ENCODE assay signal across 27 cellular contexts in genomic region chr5:43798740-43799139, GRCh38.
"Had no signal": no experiment of that assay in that cellular context is flagged by ENCODE, and none has a peak within 500 bp of the region (broad histone marks: within the 10 kb centered on the region; RNA-seq: fewer than 3 reads in every experiment).

No MANE protein-coding gene starts in this region.

- H3K4me3 ChIP-seq: stomach, suprapubic skin, testis, thoracic aorta, thyroid gland, tibial artery, tibial nerve, transverse colon, upper lobe of left lung, upper lobe of right lung, uterus, vagina had no signal

- H3K4me1 ChIP-seq: suprapubic skin, testis, thyroid gland, tibial artery, tibial nerve, transverse colon, upper lobe of left lung, upper lobe of right lung, uterus, vagina had no signal

- ATAC-seq: stimulated activated effector memory CD8-positive, alpha-beta T cell treated with anti-CD3 and anti-CD28 coated beads, Interleukin-12 subunit alpha, Interleukin-12 subunit beta, amount 100 ng/mL, for 72 hours; stimulated activated memory B cell treated with anti-CD40 and anti-IgM and Interleukin-4, amounts not matched to agents 10 μg/mL and 1 μg/mL and 100 μg/mL, for 72 hours; stimulated activated naive B cell treated with anti-CD40 and anti-IgM and Interleukin-4, amounts not matched to agents 10 μg/mL and 1 μg/mL and 100 μg/mL, for 72 hours; stimulated activated naive CD8-positive, alpha-beta T cell treated with anti-CD3 and anti-CD28 coated beads, Interleukin-15, amount 100 ng/mL, for 72 hours; stimulated activated naive CD8-positive, alpha-beta T cell treated with anti-CD3 and anti-CD28 coated beads, Interleukin-15, Interleukin-2, amounts not matched to agents 100 U/mL and 50 U/mL, for 24 hours; upper lobe of right lung had no signal

- H3K36me3 ChIP-seq: stomach, suprapubic skin, thoracic aorta, thyroid gland, tibial artery, tibial nerve, transverse colon, upper lobe of left lung, upper lobe of right lung, uterus, vagina had no signal

- H3K9me3 ChIP-seq: stomach, suprapubic skin, testis, thoracic aorta, thyroid gland, tibial artery, transverse colon, upper lobe of left lung, upper lobe of right lung, uterus, vagina had no signal

- FAIRE-seq: urothelium cell line had no signal

- DNase-seq: stimulated activated CD4-positive, alpha-beta T cell treated with anti-CD3 and anti-CD28 coated beads, Interleukin-2, amount 100 ng/mL, for 48 hours; stimulated activated CD4-positive, alpha-beta T cell treated with anti-CD3 and anti-CD28 coated beads, Interleukin-4, amount 100 ng/mL, for 1 hour; stimulated activated CD4-positive, alpha-beta T cell treated with anti-CD3 and anti-CD28 coated beads, Interleukin-4, amount 100 ng/mL, for 24 hours; stimulated activated CD4-positive, alpha-beta T cell treated with anti-CD3 and anti-CD28 coated beads, Interleukin-4, amount 100 ng/mL, for 4 hours; stimulated activated CD8-positive, alpha-beta memory T cell treated with anti-CD3 and anti-CD28 coated beads, Interleukin-4, amount 100 ng/mL, for 48 hours; stimulated activated naive B cell treated with anti-CD40 and anti-IgM and Interleukin-4, amounts not matched to agents 10 μg/mL and 1 μg/mL and 100 μg/mL, for 72 hours; stimulated activated naive CD4-positive, alpha-beta T cell; stimulated activated naive CD4-positive, alpha-beta T cell treated with Interleukin-2 at 50 U/mL for 16 hours; stimulated activated naive CD8-positive, alpha-beta T cell treated with anti-CD3 and anti-CD28 coated beads, Interleukin-15, amount 100 ng/mL, for 72 hours; stimulated activated naive CD8-positive, alpha-beta T cell treated with anti-CD3 and anti-CD28 coated beads, Interleukin-15, Interleukin-2, amounts not matched to agents 100 U/mL and 50 U/mL, for 24 hours; stomach; substantia nigra; testis; thyroid gland; tibial artery; transverse colon; trophoblast cell; upper lobe of left lung; upper lobe of right lung; uterus had no signal

- H3K27ac ChIP-seq: stomach, suprapubic skin, testis, thoracic aorta, thyroid gland, tibial artery, tibial nerve, transverse colon, upper lobe of left lung, upper lobe of right lung, uterus, vagina had no signal

- H3K27me3 ChIP-seq: stomach, suprapubic skin, testis, thyroid gland, tibial artery, tibial nerve, transverse colon, upper lobe of left lung, upper lobe of right lung, uterus, vagina had no signal
